Comparison of ENCODE assay signal across 22 cellular contexts in genomic region chr18:58335821-58336220, GRCh38.
DNase-seq lines count a peak whose midpoint lies in the region; TF ChIP-seq lines count a peak whose summit lies in the region.
"Had no signal": no experiment of that assay in that cellular context is flagged by ENCODE, and none has a peak within 500 bp of the region (broad histone marks: within the 10 kb centered on the region; RNA-seq: fewer than 3 reads in every experiment).

No MANE protein-coding gene starts in this region.

- intact Hi-C loops in MCF 10A (cut with micrococcal nuclease), result loop anchor here (10.0 kb wide), 1 partner anchor 159 kb away; no protein-coding TSS in a partner anchor

- BruUV-seq in MCF 10A (replicated peaks; lab: Mats Ljungman, UMichigan), result no TSS peak

- H3K9ac ChIP-seq in endodermal cell (ENCODE audit: extremely low read depth, low read length, poor library complexity, severe bottlenecking), result no peak overlapping the region

- POLR2A ChIA-PET in MCF 10A (lab: Yijun Ruan, JAX), result interaction anchor here (0.7 kb wide), 1 partner anchor 20 kb away, joined by 3 read pairs; no protein-coding TSS in a partner anchor

- DNase-seq in NCI-H146 (lab: John Stamatoyannopoulos, UW) (peak; percentile 49), NCI-H146 treated with DMSO at 0.1 percent for 48 hours (lab: John Stamatoyannopoulos, UW; ENCODE audit: unreplicated experiment) (no peak), NCI-H1417 treated with DMSO at 0.1 percent for 48 hours (lab: John Stamatoyannopoulos, UW) (peak; percentile 25), endodermal cell (no peak), osteocyte (ENCODE audit: extremely low spot score, unreplicated experiment) (no peak), MCF 10A (ENCODE audit: unreplicated experiment) (no peak), HK-2 (ENCODE audit: unreplicated experiment) (no peak), GF-D8 (lab: John Stamatoyannopoulos, UW) (no peak)
- DNase-seq: 8988T; activated CD4-positive, alpha-beta memory T cell treated with anti-CD3 and anti-CD28 coated beads, Interleukin-2, amount 10 ng/mL, durations not matched to agents 7 days and 5 days; activated T-cell treated with anti-CD3 and anti-CD28 coated beads, Interleukin-2, amount 50 U/mL, for 4 hours; CD8-positive, alpha-beta memory T cell; effector memory CD8-positive, alpha-beta T cell; foreskin keratinocyte; left colon; MM.1S; NCI-H2029 treated with DMSO at 0.1 percent for 48 hours; posterior cingulate gyrus; stimulated activated naive CD4-positive, alpha-beta T cell; trophoblast cell had no signal

- WGBS in endodermal cell (ENCODE audit: insufficient coverage in 1 of 2, insufficient read length in 1 of 2), 2 experiments, result no CpG with 5 or more reads among the region's 1 CpG

- TF ChIP-seq CTCF in endodermal cell (conservative IDR thresholded peaks at IDR 0.05) (peak; percentile 64), osteocyte (IDR thresholded peaks at IDR 0.05) (peak; percentile 18), MCF 10A (IDR thresholded peaks at IDR 0.05; ENCODE audit: unreplicated experiment) (no peak)

- H3K4me1 Mint-ChIP-seq in endodermal cell, result peaks cover 32% of the 10 kb centered on the region
- peaks cover 19% of the 10 kb centered on the region for H3K4me1 Mint-ChIP-seq in osteocyte (ENCODE audit: unreplicated experiment)
- peaks cover 5% of the 10 kb centered on the region for H3K4me1 Mint-ChIP-seq in MCF 10A (ENCODE audit: insufficient read depth, unreplicated experiment)
- H3K4me1 Mint-ChIP-seq: activated CD4-positive, alpha-beta memory T cell treated with anti-CD3 and anti-CD28 coated beads, Interleukin-2, amount 10 ng/mL, durations not matched to agents 7 days and 5 days; CD8-positive, alpha-beta memory T cell; central memory CD8-positive, alpha-beta T cell had no signal

- H3K27ac ChIP-seq in endodermal cell (ENCODE audit: low read depth, low read length), result peak overlapping the region; percentile 79
- H3K27ac ChIP-seq: foreskin keratinocyte had no signal

- H3K4me3 Mint-ChIP-seq in endodermal cell (no peak overlapping the region), osteocyte (ENCODE audit: unreplicated experiment) (no peak overlapping the region), MCF 10A (ENCODE audit: unreplicated experiment) (no peak overlapping the region)
- H3K4me3 Mint-ChIP-seq: activated CD4-positive, alpha-beta memory T cell treated with anti-CD3 and anti-CD28 coated beads, Interleukin-2, amount 10 ng/mL, durations not matched to agents 7 days and 5 days; activated naive CD8-positive, alpha-beta T cell; activated T-cell treated with anti-CD3 and anti-CD28 coated beads, Interleukin-2, amount 50 U/mL, for 4 hours; CD8-positive, alpha-beta memory T cell; central memory CD8-positive, alpha-beta T cell; effector memory CD8-positive, alpha-beta T cell had no signal

- H3K36me3 Mint-ChIP-seq in endodermal cell (ENCODE audit: low read depth) (peaks cover 21% of the 10 kb centered on the region), osteocyte (ENCODE audit: unreplicated experiment) (peaks cover 22% of the 10 kb centered on the region), MCF 10A (ENCODE audit: insufficient read depth, unreplicated experiment) (peaks cover 81% of the 10 kb centered on the region)

- no peaks in the 10 kb centered on the region for H3K27me3 ChIP-seq in endodermal cell (ENCODE audit: control insufficient read depth, insufficient read depth, low read length, poor library complexity, severe bottlenecking)
- H3K27me3 ChIP-seq: foreskin keratinocyte had no signal

- H3K9me3 Mint-ChIP-seq in endodermal cell (no peaks in the 10 kb centered on the region), osteocyte (ENCODE audit: unreplicated experiment) (no peaks in the 10 kb centered on the region), MCF 10A (ENCODE audit: unreplicated experiment) (no peaks in the 10 kb centered on the region)
- H3K9me3 Mint-ChIP-seq: activated CD4-positive, alpha-beta memory T cell treated with anti-CD3 and anti-CD28 coated beads, Interleukin-2, amount 10 ng/mL, durations not matched to agents 7 days and 5 days; activated T-cell treated with anti-CD3 and anti-CD28 coated beads, Interleukin-2, amount 50 U/mL, for 4 hours; central memory CD8-positive, alpha-beta T cell; effector memory CD8-positive, alpha-beta T cell had no signal

- H3K27ac Mint-ChIP-seq in endodermal cell, result no peak overlapping the region
- H3K27ac Mint-ChIP-seq in osteocyte (ENCODE audit: unreplicated experiment), result no peak overlapping the region
- H3K27ac Mint-ChIP-seq in MCF 10A (ENCODE audit: low read depth, unreplicated experiment), result no peak overlapping the region
- H3K27ac Mint-ChIP-seq: activated CD4-positive, alpha-beta memory T cell treated with anti-CD3 and anti-CD28 coated beads, Interleukin-2, amount 10 ng/mL, durations not matched to agents 7 days and 5 days; activated naive CD8-positive, alpha-beta T cell; CD8-positive, alpha-beta memory T cell; effector memory CD8-positive, alpha-beta T cell had no signal

- CTCF ChIA-PET in MCF 10A (lab: Yijun Ruan, JAX), result interaction anchor here (0.6 to 0.9 kb wide), 2 partner anchors 292 to 382 kb away, joined by 3 to 4 read pairs; no protein-coding TSS in a partner anchor

- H3K36me3 ChIP-seq in endodermal cell (ENCODE audit: control insufficient read depth, insufficient read depth, low read length), result peaks cover 34% of the 10 kb centered on the region

- H3K4me1 ChIP-seq in endodermal cell (ENCODE audit: control insufficient read depth, insufficient read depth, low read length), result peaks cover 6% of the 10 kb centered on the region

- no peak overlapping the region for H3K4me3 ChIP-seq in endodermal cell (ENCODE audit: low read length)

- H3K9me3 ChIP-seq in endodermal cell (ENCODE audit: control insufficient read depth, low read length), result no peaks in the 10 kb centered on the region

- H3K27me3 Mint-ChIP-seq in endodermal cell (ENCODE audit: insufficient read depth) (no peaks in the 10 kb centered on the region), osteocyte (ENCODE audit: unreplicated experiment) (no peaks in the 10 kb centered on the region), MCF 10A (ENCODE audit: insufficient read depth, unreplicated experiment) (no peaks in the 10 kb centered on the region)
- H3K27me3 Mint-ChIP-seq: activated naive CD8-positive, alpha-beta T cell; central memory CD8-positive, alpha-beta T cell had no signal

Comparison
In these comparisons a context has a peak if more than half of its experiments do, and no peak if none do; other contexts are left out.
1. DNase-seq: peak in NCI-H146 (single experiment) and NCI-H1417 treated with DMSO at 0.1 percent for 48 hours (single experiment); none in NCI-H146 treated with DMSO at 0.1 percent for 48 hours (single experiment), endodermal cell (single experiment), osteocyte (single experiment), MCF 10A (single experiment), HK-2 (single experiment) and GF-D8 (single experiment).